21 cellular contexts compared by ENCODE assay signal in the genomic region with DNA sequence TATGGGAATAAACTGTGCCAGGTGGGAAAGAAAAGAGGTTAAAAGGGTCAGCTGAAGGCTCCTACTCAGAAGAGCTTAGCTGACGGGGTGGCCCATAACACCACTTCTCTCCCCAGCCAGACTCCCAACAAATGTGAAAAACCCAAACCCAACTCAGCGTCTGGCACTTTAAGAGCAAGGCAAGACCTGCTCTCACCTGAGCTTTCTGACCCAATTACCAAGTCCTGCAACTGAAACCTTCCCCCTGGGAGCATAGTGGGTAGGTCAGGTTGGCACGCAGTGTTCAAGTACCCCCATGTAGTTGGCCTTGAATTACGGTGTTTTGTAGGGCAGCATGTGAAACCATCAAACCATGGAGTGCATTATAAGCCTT. TPM values are rescaled to one million over a fixed set of nuclear protein-coding genes. Genes with fewer than 3 reads are reported as not detected.
DNase-seq lines count a peak whose midpoint lies in the region; ATAC-seq and TF ChIP-seq lines count a peak whose summit lies in the region.
"Had no signal": no experiment of that assay in that cellular context is flagged by ENCODE, and none has a peak within 500 bp of the region (broad histone marks: within the 10 kb centered on the region; RNA-seq: fewer than 3 reads in every experiment).

No MANE protein-coding gene starts in this region.

- H3K36me3 Mint-ChIP-seq in MCF 10A (ENCODE audit: insufficient read depth, unreplicated experiment): peaks cover 45% of the 10 kb centered on the region

- H3K27me3 Mint-ChIP-seq in MCF 10A (ENCODE audit: insufficient read depth, unreplicated experiment): no peaks in the 10 kb centered on the region

- TF ChIP-seq CTCF in SK-N-SH (IDR thresholded peaks at IDR 0.05): no peak
- no peak for TF ChIP-seq CTCF in MCF 10A (IDR thresholded peaks at IDR 0.05; ENCODE audit: unreplicated experiment)
- no peak for TF ChIP-seq CTCF in foreskin keratinocyte (conservative IDR thresholded peaks at IDR 0.05)
- TF ChIP-seq CTCF in suprapubic skin (IDR thresholded peaks at IDR 0.05): no peak

- no peaks in the 10 kb centered on the region for H3K79me2 ChIP-seq in SK-N-SH (ENCODE audit: insufficient read depth)
- no peaks in the 10 kb centered on the region for H3K79me2 ChIP-seq in mesendoderm (ENCODE audit: control insufficient read depth, insufficient read depth, low read length)

- BruUV-seq in MCF 10A (replicated peaks; lab: Mats Ljungman, UMichigan): no TSS peak

- H3K4me1 ChIP-seq in SK-N-SH (ENCODE audit: control insufficient read depth in 1 of 2, insufficient read depth in 2 of 2, low read depth in 1 of 2, low read length in 1 of 2): peaks cover 22 to 41% of the 10 kb centered on the region in 2 experiments
- H3K4me1 ChIP-seq in foreskin keratinocyte: peaks cover 11% of the 10 kb centered on the region
- peaks cover 62% of the 10 kb centered on the region for H3K4me1 ChIP-seq in suprapubic skin
- H3K4me1 ChIP-seq in mesendoderm (ENCODE audit: control insufficient read depth, low read depth, low read length): no peaks in the 10 kb centered on the region

- no peaks in the 10 kb centered on the region for H3K9me3 Mint-ChIP-seq in MCF 10A (ENCODE audit: unreplicated experiment)
- H3K9me3 Mint-ChIP-seq: HFFc6 had no signal

- H3K4me3 ChIP-seq in SK-N-SH (ENCODE audit: low read depth in 2 of 2, low read length in 1 of 2) (no peak overlapping the region), suprapubic skin (peak overlapping the region; percentile 64), mesendoderm (ENCODE audit: low read length) (no peak overlapping the region)
- H3K4me3 ChIP-seq: MG63 had no signal

- H3K9ac ChIP-seq in SK-N-SH (no peak overlapping the region), mesendoderm (ENCODE audit: low read length) (no peak overlapping the region)
- H3K9ac ChIP-seq: KMS-11 had no signal

- H3K56ac ChIP-seq in mesendoderm (ENCODE audit: low read length): no peak overlapping the region

- no peak overlapping the region for H2BK5ac ChIP-seq in mesendoderm (ENCODE audit: low read length)

- H4K5ac ChIP-seq in mesendoderm (ENCODE audit: low read length): no peak overlapping the region

- H3K4me2 ChIP-seq in SK-N-SH (no peak overlapping the region), mesendoderm (ENCODE audit: low read length) (no peak overlapping the region)
- H3K4me2 ChIP-seq: KMS-11 had no signal

- peaks cover 18% of the 10 kb centered on the region for H3F3A ChIP-seq in SK-N-SH (replicated peaks; ENCODE audit: insufficient read depth)

- intact Hi-C loops in MCF 10A (cut with micrococcal nuclease): no loop called here

- H3K27ac Mint-ChIP-seq in MCF 10A (ENCODE audit: low read depth, unreplicated experiment): no peak overlapping the region
- H3K27ac Mint-ChIP-seq: CD8-positive, alpha-beta memory T cell; HFFc6 had no signal

- H3K79me1 ChIP-seq in mesendoderm (ENCODE audit: low read length): peaks cover 6% of the 10 kb centered on the region

- no peak overlapping the region for H2BK120ac ChIP-seq in mesendoderm (ENCODE audit: low read depth, low read length)

- TF ChIP-seq EP300 in SK-N-SH (IDR thresholded peaks at IDR 0.05; ENCODE audit: borderline replicate concordance in 1 of 2, low read depth in 1 of 2, low read length in 1 of 2) (no peak), suprapubic skin (IDR thresholded peaks at IDR 0.05) (no peak)

- 88% methylated on average over 3 of the region's 4 CpGs for WGBS in SK-N-SH (ENCODE audit: low lambda C conversion rate)
- 59% methylated on average over 4 of the region's 4 CpGs for WGBS in suprapubic skin
- no CpG with 5 or more reads among the region's 4 CpGs for whole genome bisulfite sequencing in mesendoderm (ENCODE audit: extremely low coverage, insufficient coverage, low lambda C conversion rate)

- no peak overlapping the region for H4K8ac ChIP-seq in mesendoderm (ENCODE audit: low read depth, low read length)

- no peak overlapping the region for H3K4ac ChIP-seq in mesendoderm (ENCODE audit: low read depth, low read length)

- POLR2A ChIA-PET in SK-N-SH (lab: Yijun Ruan, JAX): no interaction called here
- POLR2A ChIA-PET in MCF 10A (lab: Yijun Ruan, JAX): interaction anchor here (0.7 to 7.1 kb wide), 12 partner anchors 10 to 81 kb away, joined by 3 to 94 read pairs (median 7); a partner anchor contains a TSS
- POLR2A ChIA-PET in HEK293T (lab: Yijun Ruan, JAX): interaction anchor here (1.3 kb wide), 1 partner anchor 25 kb away, joined by 5 read pairs; a partner anchor contains a TSS

- peaks cover 60% of the 10 kb centered on the region for H3K4me1 Mint-ChIP-seq in MCF 10A (ENCODE audit: insufficient read depth, unreplicated experiment)

- ATAC-seq in SK-N-SH treated with all-trans-retinoic acid at 6 μM for 48 hours: no peak
- ATAC-seq in foreskin keratinocyte: no peak
- ATAC-seq in GM18870 (IDR thresholded peaks at IDR 0.05; ENCODE audit: unreplicated experiment): no peak
- ATAC-seq: Panc1 had no signal

- no peak for TF ChIP-seq POLR2A in suprapubic skin (IDR thresholded peaks at IDR 0.05)

- DNase-seq in SK-N-SH (no peak), MCF 10A (ENCODE audit: unreplicated experiment) (peak; percentile 54), foreskin keratinocyte (peak in 1 of 2 donors; percentile 69), suprapubic skin (ENCODE audit: low spot score in 2 of 2) (no peak), HEK293T (ENCODE audit: extremely low spot score) (no peak), mesendoderm (no peak)
- DNase-seq: CD8-positive, alpha-beta memory T cell; DND-41; GDM1; HFFc6; MG63; NCI-H1694; NCI-H510A; NCI-H82; Right ventricle myocardium superior had no signal

- H2BK15ac ChIP-seq in mesendoderm (replicated peaks; ENCODE audit: low read depth): no peak overlapping the region

- CTCF ChIA-PET in SK-N-SH (lab: Yijun Ruan, JAX): interaction anchor here (1.1 to 5.0 kb wide), 3 partner anchors 12 to 25 kb away, joined by 3 to 33 read pairs (median 3); a partner anchor contains a TSS
- CTCF ChIA-PET in MCF 10A (lab: Yijun Ruan, JAX): interaction anchor here (1.0 to 14.2 kb wide), 7 partner anchors 10 to 37 kb away, joined by 3 to 263 read pairs (median 7); a partner anchor contains a TSS
- CTCF ChIA-PET in HEK293T (lab: Yijun Ruan, JAX): no interaction called here

- no peak overlapping the region for H2AFZ ChIP-seq in SK-N-SH (ENCODE audit: low read depth)

- no peak overlapping the region for H3K18ac ChIP-seq in mesendoderm (ENCODE audit: low read length)

- H3K27me3 ChIP-seq in SK-N-SH (ENCODE audit: insufficient read depth) (no peaks in the 10 kb centered on the region), foreskin keratinocyte (no peaks in the 10 kb centered on the region), suprapubic skin (no peaks in the 10 kb centered on the region), mesendoderm (ENCODE audit: insufficient read depth, low read length, poor library complexity) (no peaks in the 10 kb centered on the region)
- H3K27me3 ChIP-seq: MG63 had no signal

- H3K9me3 ChIP-seq in SK-N-SH (no peaks in the 10 kb centered on the region), suprapubic skin (no peaks in the 10 kb centered on the region)
- H3K9me3 ChIP-seq: MG63 had no signal

- H2AK5ac ChIP-seq in mesendoderm (ENCODE audit: low read length): no peak overlapping the region

- H4K20me1 ChIP-seq in SK-N-SH (ENCODE audit: insufficient read depth): no peaks in the 10 kb centered on the region

- peak overlapping the region; percentile 90 for H3K4me3 Mint-ChIP-seq in MCF 10A (ENCODE audit: unreplicated experiment)
- H3K4me3 Mint-ChIP-seq: HFFc6 had no signal

- H3K27ac ChIP-seq in SK-N-SH (ENCODE audit: low read depth in 2 of 2, low read length in 1 of 2): peak overlapping the region; percentile 89 to 97; a peak in 3 of 4 replicates
- peak overlapping the region; percentile 100 for H3K27ac ChIP-seq in foreskin keratinocyte
- H3K27ac ChIP-seq in suprapubic skin: no peak overlapping the region
- no peak overlapping the region for H3K27ac ChIP-seq in mesendoderm (ENCODE audit: low read depth, low read length)
- H3K27ac ChIP-seq: KMS-11 had no signal

- no peak for TF ChIP-seq RAD21 in SK-N-SH (IDR thresholded peaks at IDR 0.05; ENCODE audit: low read length)

- H3K23ac ChIP-seq in mesendoderm (ENCODE audit: low read length): no peak overlapping the region

- H3K36me3 ChIP-seq in SK-N-SH (replicated peaks in 1 of 2; ENCODE audit: control insufficient read depth in 1 of 2, insufficient read depth in 2 of 2, low read length in 1 of 2) (no peaks in the 10 kb centered on the region), suprapubic skin (no peaks in the 10 kb centered on the region), mesendoderm (ENCODE audit: control insufficient read depth, insufficient read depth, low read length) (no peaks in the 10 kb centered on the region)
- H3K36me3 ChIP-seq: MG63 had no signal

- H3K9me2 ChIP-seq in SK-N-SH: no peaks in the 10 kb centered on the region

RNA-seq across cellular contexts. Expression of a gene that starts 3.2 kb away (rescaled TPM):
- polyA plus RNA-seq in SK-N-SH (2012; rRNA removed) (0.94 and 1.6 TPM in 2 replicates), foreskin keratinocyte (70.3 and 93.1 TPM in 2 replicates)
- 0.77 and 1.0 TPM in 2 replicates for polyA plus RNA-seq in SK-N-SH (2012; cell fraction: cytosol; rRNA removed)
- polyA plus RNA-seq in SK-N-SH (2012; cell fraction: nucleus; rRNA removed): 1.6 and 3.0 TPM in 2 replicates
- total RNA-seq in MCF 10A (2022) (87.8 and 106 TPM in 2 replicates), foreskin keratinocyte (160 and 194 TPM in 2 replicates), suprapubic skin (100 to 1,000 TPM; 195 to 235 (median 227) TPM)
- polyA plus RNA-seq in mesendoderm (2013, experiment 1 of 2): 3.9 TPM
- polyA plus RNA-seq in mesendoderm (2013, experiment 2 of 2): 4.4 TPM

RNA-seq across cellular contexts. Expression of a gene that starts 18.4 kb away (rescaled TPM):
- 1.5 and 2.1 TPM in 2 replicates for polyA plus RNA-seq in SK-N-SH (2012; rRNA removed)
- polyA plus RNA-seq in SK-N-SH (2012; cell fraction: cytosol; rRNA removed): 1.7 and 1.9 TPM in 2 replicates
- 1.4 and 2.2 TPM in 2 replicates for polyA plus RNA-seq in SK-N-SH (2012; cell fraction: nucleus; rRNA removed)
- 6.8 and 7.1 TPM in 2 replicates for total RNA-seq in MCF 10A (2022)
- total RNA-seq in foreskin keratinocyte: 11.0 and 12.3 TPM in 2 replicates
- polyA plus RNA-seq in foreskin keratinocyte: 5.7 and 6.1 TPM in 2 replicates
- total RNA-seq in suprapubic skin: 10 to 100 TPM; 10.1 to 18.1 (median 15.1) TPM
- 1.8 TPM for polyA plus RNA-seq in mesendoderm (2013, experiment 1 of 2)
- 1.7 TPM for polyA plus RNA-seq in mesendoderm (2013, experiment 2 of 2)

RNA-seq across cellular contexts. Expression of a gene that starts 25.0 kb away (rescaled TPM):
- polyA plus RNA-seq in SK-N-SH (2012; rRNA removed) (6.3 and 9.3 TPM in 2 replicates), foreskin keratinocyte (3.2 and 3.7 TPM in 2 replicates)
- polyA plus RNA-seq in SK-N-SH (2012; cell fraction: cytosol; rRNA removed): 6.3 and 7.1 TPM in 2 replicates
- 8.9 and 16.0 TPM in 2 replicates for polyA plus RNA-seq in SK-N-SH (2012; cell fraction: nucleus; rRNA removed)
- total RNA-seq in MCF 10A (2022) (20.4 and 23.8 TPM in 2 replicates), foreskin keratinocyte (9.0 and 9.2 TPM in 2 replicates), suprapubic skin (10 to 100 TPM in 3 of 4 donors, 1 to 10 TPM in 1; 9.6 to 17.9 (median 11.6) TPM)
- 7.3 TPM for polyA plus RNA-seq in mesendoderm (2013, experiment 1 of 2)
- 7.1 TPM for polyA plus RNA-seq in mesendoderm (2013, experiment 2 of 2)

RNA-seq across cellular contexts. Expression of a gene that starts 46.9 kb away (rescaled TPM):
- polyA plus RNA-seq in SK-N-SH (2012; rRNA removed): 0.31 and 0.60 TPM in 2 replicates
- polyA plus RNA-seq in SK-N-SH (2012; cell fraction: cytosol; rRNA removed): 0.27 and 0.39 TPM in 2 replicates
- polyA plus RNA-seq in SK-N-SH (2012; cell fraction: nucleus; rRNA removed): 1.0 and 1.1 TPM in 2 replicates
- total RNA-seq in MCF 10A (2022): not detected in 2 replicates
- not detected in 2 replicates for total RNA-seq in foreskin keratinocyte
- polyA plus RNA-seq in foreskin keratinocyte: 0.01 TPM in 1 of 2 replicates, not detected in the other
- total RNA-seq in suprapubic skin: 1 to 10 TPM in 3 of 4 donors, not detected in 1; 1.6 to 3.1 (median 2.0) TPM
- polyA plus RNA-seq in mesendoderm (2013, experiment 1 of 2): not detected
- polyA plus RNA-seq in mesendoderm (2013, experiment 2 of 2): not detected
- total RNA-seq: H1 had no signal
- polyA plus RNA-seq: BJ, H1 had no signal

Comparison
In these comparisons a context has a peak if more than half of its experiments do, and no peak if none do; other contexts are left out.
1. H3K27ac ChIP-seq: peak in SK-N-SH (2 of 2) and foreskin keratinocyte (single experiment); none in suprapubic skin (single experiment) and mesendoderm (single experiment).